In the genomic region with DNA sequence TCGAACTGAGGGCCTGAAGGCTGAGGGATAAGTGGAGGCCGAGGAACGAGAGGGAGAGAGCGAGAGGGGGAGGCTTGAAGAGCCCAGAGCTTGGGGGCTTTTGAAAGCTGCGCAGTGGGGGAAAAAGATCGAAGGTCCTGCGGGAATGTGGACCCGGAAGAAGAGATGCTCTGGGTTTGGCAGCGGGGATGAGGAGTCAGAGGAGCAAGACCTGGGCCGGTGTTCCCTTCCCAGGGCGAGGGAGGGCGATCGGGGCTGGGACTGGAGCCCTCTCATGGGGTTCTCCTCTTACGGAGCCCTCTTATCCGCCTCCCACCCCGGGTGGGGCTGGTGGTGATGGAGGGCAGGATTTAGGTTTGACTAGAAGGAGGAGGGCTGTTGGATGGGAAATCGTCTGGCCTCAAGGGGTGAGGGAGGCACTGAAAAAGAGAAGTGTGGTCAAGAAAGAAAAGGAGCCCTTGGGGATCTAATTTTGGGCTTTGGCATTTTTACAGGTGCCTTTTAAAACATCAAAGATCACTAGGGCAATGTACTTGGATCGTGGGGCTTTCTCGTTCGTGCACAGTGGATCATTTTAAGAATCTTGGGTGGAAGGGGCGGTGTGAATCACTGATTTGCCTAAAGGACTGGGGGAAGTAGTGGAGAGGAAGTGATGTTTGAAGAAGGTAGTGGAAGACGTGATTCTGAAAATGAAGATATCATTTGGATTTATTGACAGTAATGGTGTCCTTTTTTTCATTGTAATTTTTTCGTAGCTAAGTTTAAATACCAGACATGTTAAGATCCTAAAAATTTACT, we compare ENCODE assay signal across 8 cellular contexts. TPM values are rescaled to one million over a fixed set of nuclear protein-coding genes. Genes with fewer than 3 reads are reported as not detected.
DNase-seq lines count a peak whose midpoint lies in the region; ATAC-seq and TF ChIP-seq lines count a peak whose summit lies in the region.

No MANE protein-coding gene starts in this region.

- H3K27ac Mint-ChIP-seq in activated CD4-positive, alpha-beta T cell treated with anti-CD3 and anti-CD28 coated beads, Interleukin-2, amount 10 ng/mL, durations not matched to agents 24 days and 14 days: peak overlapping the region; percentile 98

- intact Hi-C loops in activated CD4-positive, alpha-beta T cell treated with anti-CD3 and anti-CD28 coated beads, Interleukin-2, amount 10 ng/mL, durations not matched to agents 24 days and 14 days (cut with micrococcal nuclease): loop anchor here (1.0 to 10.0 kb wide), 8 partner anchors 27 to 937 kb away; a partner anchor contains a TSS
- intact Hi-C loops in lower leg skin (cut with DNase I; ENCODE audit: low total_unique reads): no loop called here

- no peaks in the 10 kb centered on the region for H3K27me3 Mint-ChIP-seq in activated CD4-positive, alpha-beta T cell treated with anti-CD3 and anti-CD28 coated beads, Interleukin-2, amount 10 ng/mL, durations not matched to agents 24 days and 14 days

- H3K9me3 ChIP-seq in ectodermal cell (ENCODE audit: control insufficient read depth, low read length): no peaks in the 10 kb centered on the region

- no peaks in the 10 kb centered on the region for H3K4me1 ChIP-seq in ectodermal cell (ENCODE audit: control insufficient read depth, insufficient read depth, low read length)

- peak overlapping the region; percentile 91 for H3K4me3 Mint-ChIP-seq in activated CD4-positive, alpha-beta T cell treated with anti-CD3 and anti-CD28 coated beads, Interleukin-2, amount 10 ng/mL, durations not matched to agents 24 days and 14 days

- peak; percentile 26 for DNase-seq in DMS153 treated with DMSO at 0.1 percent for 48 hours (lab: John Stamatoyannopoulos, UW; ENCODE audit: unreplicated experiment)
- no peak for DNase-seq in DMS153 (lab: John Stamatoyannopoulos, UW)
- peak; percentile 72 for DNase-seq in NAMALWA (ENCODE audit: low spot score)
- peak; percentile 82 for DNase-seq in activated CD4-positive, alpha-beta T cell treated with anti-CD3 and anti-CD28 coated beads, Interleukin-2, amount 10 ng/mL, durations not matched to agents 24 days and 14 days
- DNase-seq in lower leg skin (ENCODE audit: low spot score in 2 of 2): peak; percentile 55 to 93
- DNase-seq in stimulated activated CD4-positive, alpha-beta T cell treated with anti-CD3 and anti-CD28 coated beads, TNF-alpha, amount 100 ng/mL, for 48 hours (ENCODE audit: low read depth in 3 of 3): peak in 2 of 3 donors; percentile 14 to 26

- H3K9me3 Mint-ChIP-seq in activated CD4-positive, alpha-beta T cell treated with anti-CD3 and anti-CD28 coated beads, Interleukin-2, amount 10 ng/mL, durations not matched to agents 24 days and 14 days: no peaks in the 10 kb centered on the region

- WGBS in ectodermal cell, 2 experiments: 3% methylated on average over 22 of the region's 23 CpGs
- 1 to 2% methylated on average over 23 of the region's 23 CpGs for WGBS in lower leg skin, 2 donors

- peaks cover 11% of the 10 kb centered on the region for H3K36me3 Mint-ChIP-seq in activated CD4-positive, alpha-beta T cell treated with anti-CD3 and anti-CD28 coated beads, Interleukin-2, amount 10 ng/mL, durations not matched to agents 24 days and 14 days (ENCODE audit: low read depth)

- TF ChIP-seq CTCF in lower leg skin (IDR thresholded peaks at IDR 0.05): no peak

- H3K27ac ChIP-seq in ectodermal cell (ENCODE audit: insufficient read depth, low read depth, low read length, poor library complexity, severe bottlenecking): peak overlapping the region; percentile 96

- H3K36me3 ChIP-seq in ectodermal cell (ENCODE audit: control insufficient read depth, insufficient read depth, low read length): no peaks in the 10 kb centered on the region

- H3K4me1 Mint-ChIP-seq in activated CD4-positive, alpha-beta T cell treated with anti-CD3 and anti-CD28 coated beads, Interleukin-2, amount 10 ng/mL, durations not matched to agents 24 days and 14 days: peaks cover 33% of the 10 kb centered on the region

- no peaks in the 10 kb centered on the region for H3K27me3 ChIP-seq in ectodermal cell (ENCODE audit: control insufficient read depth, insufficient read depth, low read length, poor library complexity, severe bottlenecking)

- peak overlapping the region; percentile 83 for H3K4me3 ChIP-seq in ectodermal cell (ENCODE audit: insufficient read depth, low read depth, low read length)
- H3K4me3 ChIP-seq in lower leg skin (ENCODE audit: low read depth, poor library complexity, severe bottlenecking): peak overlapping the region; percentile 90

- TF ChIP-seq POLR2A in lower leg skin (IDR thresholded peaks at IDR 0.05): no peak

- ATAC-seq in HG02610 (IDR thresholded peaks at IDR 0.05; ENCODE audit: unreplicated experiment): peak; percentile 27

RNA-seq across cellular contexts. Expression of a gene that starts 0.6 kb away (rescaled TPM):
- total RNA-seq in activated CD4-positive, alpha-beta T cell treated with anti-CD3 and anti-CD28 coated beads, Interleukin-2, amount 10 ng/mL, durations not matched to agents 24 days and 14 days: 17.7 and 17.9 TPM in 2 replicates
- polyA plus RNA-seq in ectodermal cell (2013, experiment 1 of 4): 16.2 TPM
- 16.2 TPM for polyA plus RNA-seq in ectodermal cell (2013, experiment 2 of 4)
- polyA plus RNA-seq in ectodermal cell (2013, experiment 3 of 4): 16.9 TPM
- polyA plus RNA-seq in ectodermal cell (2013, experiment 4 of 4): 18.3 TPM
- 10 to 100 TPM; 17.4 to 26.4 (median 23.2) TPM for total RNA-seq in lower leg skin
